ENCODE assay signal across 9 cellular contexts in genomic region chr9:6049798-6050197, GRCh38. TPM values are rescaled to one million over a fixed set of nuclear protein-coding genes. Genes with fewer than 3 reads are reported as not detected.
A peak's percentile ranks its signal among the peaks of the same experiment; 100 is the strongest.
DNase-seq lines count a peak whose midpoint lies in the region; ATAC-seq and TF ChIP-seq lines count a peak whose summit lies in the region.
"Had no signal": no experiment of that assay in that cellular context is flagged by ENCODE, and none has a peak within 500 bp of the region (broad histone marks: within the 10 kb centered on the region; RNA-seq: fewer than 3 reads in every experiment).

No MANE protein-coding gene starts in this region.

- peak; percentile 29 for DNase-seq in NCI-H748 (lab: John Stamatoyannopoulos, UW; ENCODE audit: unreplicated experiment)
- DNase-seq in NCI-H748 treated with DMSO at 0.1 percent for 48 hours (lab: John Stamatoyannopoulos, UW): no peak
- DNase-seq in GM23248: peak; percentile 29
- peak; percentile 55 for DNase-seq in PC-3
- peak; percentile 25 for DNase-seq in fibroblast of mammary gland (ENCODE audit: low read depth)
- no peak for DNase-seq in COLO668 (lab: John Stamatoyannopoulos, UW; ENCODE audit: unreplicated experiment)
- no peak for DNase-seq in NCI-H510A treated with DMSO at 0.1 percent for 48 hours (lab: John Stamatoyannopoulos, UW)
- DNase-seq in Right ventricle myocardium inferior (ENCODE audit: missing footprints): no peak

- H3K79me2 ChIP-seq in GM23248 (ENCODE audit: insufficient read depth): no peaks in the 10 kb centered on the region
- no peaks in the 10 kb centered on the region for H3K79me2 ChIP-seq in PC-3 (ENCODE audit: low read length)

- H3K4me1 ChIP-seq in GM23248 (ENCODE audit: insufficient read depth): peaks cover 8% of the 10 kb centered on the region
- peaks cover 6% of the 10 kb centered on the region for H3K4me1 ChIP-seq in PC-3 (ENCODE audit: insufficient read depth, low read length)
- H3K4me1 ChIP-seq: Caco-2 had no signal

- intact Hi-C loops in PC-3 (cut with micrococcal nuclease): no loop called here
- intact Hi-C loops in Right ventricle myocardium inferior (cut with DNase I): no loop called here

- H3K9me2 ChIP-seq in GM23248 (ENCODE audit: insufficient read depth): no peaks in the 10 kb centered on the region
- no peaks in the 10 kb centered on the region for H3K9me2 ChIP-seq in PC-3 (replicated peaks; ENCODE audit: low read length)

- CTCF ChIA-PET in PC-3 (lab: Charles Lee): no interaction called here

- POLR2A ChIA-PET in PC-3 (lab: Charles Lee; ENCODE audit: unreplicated experiment): no interaction called here

- H3K27me3 ChIP-seq in GM23248 (replicated peaks; ENCODE audit: insufficient read depth) (no peaks in the 10 kb centered on the region), PC-3 (ENCODE audit: low read length) (no peaks in the 10 kb centered on the region)

- no peaks in the 10 kb centered on the region for H3K36me3 ChIP-seq in GM23248 (ENCODE audit: low read depth)
- H3K36me3 ChIP-seq in PC-3 (ENCODE audit: low read depth, low read length): no peaks in the 10 kb centered on the region

- H4K20me1 ChIP-seq in GM23248 (ENCODE audit: insufficient read depth) (no peaks in the 10 kb centered on the region), PC-3 (ENCODE audit: low read length) (no peaks in the 10 kb centered on the region)

- H2AFZ ChIP-seq in GM23248: no peak overlapping the region
- no peak overlapping the region for H2AFZ ChIP-seq in PC-3 (ENCODE audit: low read length)

- 41 to 46% methylated on average over 1 of the region's 1 CpG for WGBS in GM23248 (ENCODE audit: low coverage in 1 of 2, low lambda C conversion rate in 2 of 2, missing lambda C conversion rate in 2 of 2), 2 experiments

- peak; percentile 71 for TF ChIP-seq CTCF in PC-3 (conservative IDR thresholded peaks at IDR 0.05; ENCODE audit: low read depth, low read length)
- peak; percentile 45 for TF ChIP-seq CTCF in fibroblast of mammary gland (conservative IDR thresholded peaks at IDR 0.05; ENCODE audit: control insufficient read depth, insufficient read depth, low read depth, low read length)

- no peak overlapping the region for H3K27ac ChIP-seq in GM23248
- H3K27ac ChIP-seq in PC-3 (ENCODE audit: low read length): no peak overlapping the region

- H3F3A ChIP-seq in GM23248 (ENCODE audit: insufficient read depth): peaks cover 10% of the 10 kb centered on the region; the same call in 1 of the 2 replicates
- H3F3A ChIP-seq in PC-3 (ENCODE audit: low read length, unreplicated experiment): no peaks in the 10 kb centered on the region

- in situ Hi-C loops in GM23248 (cut with MboI): loop anchor here (5.0 kb wide), 1 partner anchor 258 kb away; no protein-coding TSS in a partner anchor

- ATAC-seq in PC-3: no peak
- no peak for ATAC-seq in Right ventricle myocardium inferior

- H3K9ac ChIP-seq in GM23248 (no peak overlapping the region), PC-3 (ENCODE audit: low read length) (no peak overlapping the region)

- H3K4me3 ChIP-seq in GM23248: no peak overlapping the region
- H3K4me3 ChIP-seq in PC-3 (ENCODE audit: low read length): no peak overlapping the region
- H3K4me3 ChIP-seq in fibroblast of mammary gland (ENCODE audit: control insufficient read depth, low read depth, low read length): no peak overlapping the region

- no peaks in the 10 kb centered on the region for H3K9me3 ChIP-seq in GM23248 (ENCODE audit: low read depth)
- no peaks in the 10 kb centered on the region for H3K9me3 ChIP-seq in PC-3 (ENCODE audit: low read length)
- H3K9me3 ChIP-seq: Caco-2 had no signal

- no TSS peak for BruUV-seq in PC-3 (replicated peaks; lab: Mats Ljungman, UMichigan)

- no peak overlapping the region for H3K4me2 ChIP-seq in GM23248 (ENCODE audit: unreplicated experiment)
- H3K4me2 ChIP-seq in PC-3 (ENCODE audit: low read length): no peak overlapping the region

RNA-seq across cellular contexts. Expression of gene RANBP6, which starts 34.4 kb away (rescaled TPM):
- 25.7 and 35.0 TPM in 2 replicates for total RNA-seq in GM23248 (2014; rRNA removed; shearing (Covaris generic))
- polyA plus RNA-seq in GM23248 (2016; fragmentation: Nextera tagmentation; extraction: Ambion mirVana): 16.3 and 17.8 TPM in 2 replicates
- total RNA-seq in PC-3 (2014; rRNA removed) (11.6 and 14.1 TPM in 2 replicates), Right ventricle myocardium inferior (24.2 TPM)

Comparison
In these comparisons a context has a peak if more than half of its experiments do, and no peak if none do; other contexts are left out.
1. DNase-seq: peak in NCI-H748 (single experiment), GM23248 (single experiment), PC-3 (single experiment) and fibroblast of mammary gland (single experiment); none in NCI-H748 treated with DMSO at 0.1 percent for 48 hours (single experiment), COLO668 (single experiment), NCI-H510A treated with DMSO at 0.1 percent for 48 hours (single experiment) and Right ventricle myocardium inferior (single experiment).